In the genomic region with DNA sequence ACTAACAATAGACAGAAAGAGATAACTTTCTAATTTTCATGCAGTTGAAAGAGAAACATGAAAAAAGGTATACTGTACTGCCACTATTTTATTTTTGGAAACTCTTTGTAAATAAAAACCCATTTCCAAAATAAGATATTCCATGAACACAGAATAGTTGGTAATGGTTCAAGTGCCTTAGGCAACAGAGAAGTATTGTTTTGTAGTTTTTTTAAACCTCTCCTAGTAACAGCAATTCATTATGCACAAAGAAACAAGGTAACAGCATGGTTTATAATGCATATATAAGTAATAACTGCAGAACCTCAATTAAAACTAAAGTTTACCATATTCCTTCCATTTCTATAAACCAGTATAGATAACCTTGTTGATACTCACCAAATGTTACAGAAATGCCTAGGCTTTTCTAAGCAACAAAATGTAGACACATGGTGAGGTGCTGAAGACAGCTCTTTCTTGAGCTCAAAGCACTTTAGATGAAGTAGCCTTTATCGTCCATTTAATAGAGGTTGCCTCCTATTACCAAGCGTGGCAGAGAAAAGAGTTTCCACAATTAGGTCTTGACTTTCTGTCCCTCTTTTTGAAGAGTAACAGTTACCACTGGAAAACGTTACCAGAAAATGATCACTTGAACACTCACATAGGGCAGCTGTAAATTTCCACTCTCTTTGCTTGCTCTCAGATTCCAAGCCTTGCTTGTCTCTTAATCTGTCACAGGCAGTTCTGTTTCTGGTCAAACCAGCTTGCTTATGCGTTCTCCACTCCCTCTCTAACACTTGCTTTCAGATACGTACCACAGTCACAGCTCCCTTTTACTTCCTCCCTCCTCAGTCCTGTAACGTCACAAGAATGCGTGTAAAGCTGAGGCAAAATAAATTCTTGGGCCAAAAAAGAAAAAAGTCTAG, we compare ENCODE assay signal across 9 cellular contexts. TPM values are rescaled to one million over a fixed set of nuclear protein-coding genes. Genes with fewer than 3 reads are reported as not detected.
DNase-seq lines count a peak whose midpoint lies in the region; ATAC-seq, FAIRE-seq and TF ChIP-seq lines count a peak whose summit lies in the region.
"Had no signal": no experiment of that assay in that cellular context is flagged by ENCODE, and none has a peak within 500 bp of the region (broad histone marks: within the 10 kb centered on the region; RNA-seq: fewer than 3 reads in every experiment).

No MANE protein-coding gene starts in this region.

- peaks cover 0 to 13% of the 10 kb centered on the region in 2 donors for H3K9me3 ChIP-seq in stomach smooth muscle (ENCODE audit: control insufficient read depth in 2 of 2, low read length in 2 of 2)
- peaks cover 17% of the 10 kb centered on the region for H3K9me3 ChIP-seq in CD4-positive, alpha-beta T cell (ENCODE audit: control insufficient read depth, low read length)

- H3K27me3 ChIP-seq in stomach smooth muscle (ENCODE audit: control insufficient read depth in 1 of 2, insufficient read depth in 2 of 2, low read length in 2 of 2): no peaks in the 10 kb centered on the region
- H3K27me3 ChIP-seq in CD4-positive, alpha-beta T cell (ENCODE audit: control insufficient read depth, insufficient read depth, low read length): no peaks in the 10 kb centered on the region

- no peak overlapping the region for H3K4me3 Mint-ChIP-seq in activated T-cell treated with anti-CD3 and anti-CD28 coated beads, Interleukin-2, amount 50 U/mL, for 24 hours
- H3K4me3 Mint-ChIP-seq in CD4-positive, alpha-beta T cell: no peak overlapping the region

- CTCF ChIA-PET in CD4-positive, alpha-beta T cell (lab: Charles Lee): no interaction called here

- H3K27me3 Mint-ChIP-seq in activated T-cell treated with anti-CD3 and anti-CD28 coated beads, Interleukin-2, amount 50 U/mL, for 24 hours: no peaks in the 10 kb centered on the region
- H3K27me3 Mint-ChIP-seq in CD4-positive, alpha-beta T cell: no peaks in the 10 kb centered on the region

- POLR2A ChIA-PET in CD4-positive, alpha-beta T cell (lab: Charles Lee): interaction anchor here (1.3 to 1.6 kb wide), 2 partner anchors 42 to 43 kb away, joined by 3 to 5 read pairs; a partner anchor contains a TSS

- H3K9ac ChIP-seq in stomach smooth muscle (ENCODE audit: low read length in 2 of 2): peak overlapping the region; percentile 58 to 61

- FAIRE-seq in RCC 7860 (lab: Jason Lieb, UNC): no peak

- ATAC-seq in HG03095 (IDR thresholded peaks at IDR 0.05; ENCODE audit: unreplicated experiment): peak; percentile 72
- no peak for ATAC-seq in CD4-positive, alpha-beta T cell (ENCODE audit: poor library complexity)
- ATAC-seq: HCT116 had no signal

- H3K9me3 Mint-ChIP-seq in activated T-cell treated with anti-CD3 and anti-CD28 coated beads, Interleukin-2, amount 50 U/mL, for 24 hours: peaks cover 9% of the 10 kb centered on the region
- H3K9me3 Mint-ChIP-seq in CD4-positive, alpha-beta T cell: peaks cover 8% of the 10 kb centered on the region

- no peak overlapping the region for H3K27ac Mint-ChIP-seq in activated T-cell treated with anti-CD3 and anti-CD28 coated beads, Interleukin-2, amount 50 U/mL, for 24 hours
- H3K27ac Mint-ChIP-seq in CD4-positive, alpha-beta T cell: no peak overlapping the region

- H3K4me1 ChIP-seq in stomach smooth muscle (ENCODE audit: control insufficient read depth, insufficient read depth, low read length): peaks cover 4% of the 10 kb centered on the region

- DNase-seq in DMS79 (lab: John Stamatoyannopoulos, UW) (peak; percentile 18), astrocyte of the hippocampus (ENCODE audit: low read depth, low spot score) (peak; percentile 36), islet precursor cell (peak; percentile 91), RCC 7860 (ENCODE audit: low spot score) (no peak)
- DNase-seq in activated T-cell treated with anti-CD3 and anti-CD28 coated beads, Interleukin-2, amount 50 U/mL, for 24 hours: no peak
- DNase-seq in CD4-positive, alpha-beta T cell: no peak

- peaks cover 4% of the 10 kb centered on the region for H3K4me1 Mint-ChIP-seq in activated T-cell treated with anti-CD3 and anti-CD28 coated beads, Interleukin-2, amount 50 U/mL, for 24 hours (ENCODE audit: low read depth)
- H3K4me1 Mint-ChIP-seq in CD4-positive, alpha-beta T cell (ENCODE audit: low read depth): no peaks in the 10 kb centered on the region

- H3K27ac ChIP-seq in stomach smooth muscle (ENCODE audit: low read length): peak overlapping the region; percentile 73
- no peak overlapping the region for H3K27ac ChIP-seq in CD4-positive, alpha-beta T cell (ENCODE audit: low read depth, low read length)

- peaks cover 13% of the 10 kb centered on the region for H3K36me3 Mint-ChIP-seq in activated T-cell treated with anti-CD3 and anti-CD28 coated beads, Interleukin-2, amount 50 U/mL, for 24 hours (ENCODE audit: low read depth)
- peaks cover 27% of the 10 kb centered on the region for H3K36me3 Mint-ChIP-seq in CD4-positive, alpha-beta T cell (ENCODE audit: low read depth)

- no peak for TF ChIP-seq CTCF in CD4-positive, alpha-beta T cell (IDR thresholded peaks at IDR 0.05)

- H3K4me3 ChIP-seq in stomach smooth muscle (ENCODE audit: low read length in 2 of 2): peak overlapping the region; percentile 67 to 77

- peaks cover 0 to 4% of the 10 kb centered on the region in 2 donors for H3K36me3 ChIP-seq in stomach smooth muscle (ENCODE audit: control insufficient read depth in 2 of 2, insufficient read depth in 2 of 2, low read length in 2 of 2)

- intact Hi-C loops in CD4-positive, alpha-beta T cell (cut with DNase I, micrococcal nuclease): no loop called here

RNA-seq across cellular contexts. Expression of a gene that starts 42.9 kb away (rescaled TPM):
- total RNA-seq in CD4-positive, alpha-beta T cell: 1 to 10 TPM; 1.9 to 2.5 TPM

RNA-seq across cellular contexts. Expression of a gene that starts 43.1 kb away (rescaled TPM):
- 10 to 100 TPM; 10.8 to 11.5 TPM for total RNA-seq in CD4-positive, alpha-beta T cell

Comparison
In these comparisons a context has a peak if more than half of its experiments do, and no peak if none do; other contexts are left out.
1. DNase-seq: peak in DMS79 (single experiment), astrocyte of the hippocampus (single experiment) and islet precursor cell (single experiment); none in activated T-cell treated with anti-CD3 and anti-CD28 coated beads, Interleukin-2, amount 50 U/mL, for 24 hours (single experiment), CD4-positive, alpha-beta T cell (0 of 10) and RCC 7860 (single experiment).